14 cellular contexts compared by ENCODE assay signal in the genomic region with DNA sequence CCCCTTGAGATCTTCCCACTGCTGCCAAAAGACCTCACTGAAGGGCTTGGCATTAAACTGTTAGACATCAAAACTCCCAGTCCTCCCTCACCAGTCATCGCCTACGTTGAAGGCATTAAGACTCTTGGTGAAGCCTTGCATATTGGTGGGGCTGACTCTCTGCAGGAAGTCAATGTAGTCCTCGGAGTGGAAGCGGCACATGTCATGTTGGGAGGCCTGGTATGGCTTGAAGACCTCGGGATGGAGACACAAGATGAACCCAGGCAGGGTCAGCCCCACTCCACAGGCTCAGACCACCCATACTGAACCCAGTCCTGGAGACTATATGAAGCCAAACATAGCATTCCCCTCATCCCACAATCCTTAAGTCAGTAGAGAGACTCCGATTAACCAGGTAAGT. TPM values are rescaled to one million over a fixed set of nuclear protein-coding genes. Genes with fewer than 3 reads are reported as not detected.
DNase-seq lines count a peak whose midpoint lies in the region; ATAC-seq and TF ChIP-seq lines count a peak whose summit lies in the region.
"Had no signal": no experiment of that assay in that cellular context is flagged by ENCODE, and none has a peak within 500 bp of the region (broad histone marks: within the 10 kb centered on the region; RNA-seq: fewer than 3 reads in every experiment).

No MANE protein-coding gene starts in this region.

- H3K27me3 ChIP-seq in CD8-positive, alpha-beta T cell (ENCODE audit: insufficient read depth, low read length), result no peaks in the 10 kb centered on the region
- H3K27me3 ChIP-seq in H9 (ENCODE audit: insufficient read depth, low read length) (no peaks in the 10 kb centered on the region), heart left ventricle (no peaks in the 10 kb centered on the region), tibial artery (peaks cover 0 to 5% of the 10 kb centered on the region in 2 donors)
- H3K27me3 ChIP-seq: tibial nerve had no signal

- no peak overlapping the region for H3K4me2 ChIP-seq in H9 (ENCODE audit: insufficient read depth, insufficient read length, low read length)

- H3K4ac ChIP-seq in H9 (ENCODE audit: low read depth, low read length), result no peak overlapping the region

- no peak overlapping the region for H2BK5ac ChIP-seq in H9 (ENCODE audit: insufficient read length, low read length)

- H4K5ac ChIP-seq in H9 (ENCODE audit: insufficient read length, low read depth, low read length), result no peak overlapping the region

- H3K18ac ChIP-seq in H9 (ENCODE audit: insufficient read length, low read depth, low read length), result no peak overlapping the region

- no CpG with 5 or more reads among the region's 6 CpGs for WGBS in H9 (ENCODE audit: extremely low coverage, insufficient read length, low lambda C conversion rate)
- WGBS in heart left ventricle, 4 donors, result 88 to 91% (median 89%) methylated on average over 6 of the region's 6 CpGs

- no peak overlapping the region for H3K27ac Mint-ChIP-seq in CD8-positive, alpha-beta T cell
- H3K27ac Mint-ChIP-seq in H9 (peak overlapping the region in 1 of 3 experiments; percentile 17; a peak in 1 of 7 replicates), naive B cell (peak overlapping the region in 3 of 6 donors; percentile 49 to 85 (median 50))
- H3K27ac Mint-ChIP-seq in activated T-helper 1 cell treated with anti-CD3 and anti-CD28 coated beads, Interleukin-12 subunit alpha, Interleukin-12 subunit beta, Interleukin-2, Interleukin-4 antibody, amounts not matched to agents 30 ng/mL and 10 ng/mL and 1 ng/mL, durations not matched to agents 14 hours and 24 hours and 36 hours, result no peak overlapping the region

- TF ChIP-seq POLR2A in heart left ventricle (IDR thresholded peaks at IDR 0.05), result no peak

- H3K4me1 Mint-ChIP-seq in CD8-positive, alpha-beta T cell (ENCODE audit: low read depth), result peaks cover 54% of the 10 kb centered on the region
- H3K4me1 Mint-ChIP-seq in H9, result peaks cover 18 to 23% of the 10 kb centered on the region in 2 experiments
- peaks cover 44% of the 10 kb centered on the region for H3K4me1 Mint-ChIP-seq in activated T-helper 1 cell treated with anti-CD3 and anti-CD28 coated beads, Interleukin-12 subunit alpha, Interleukin-12 subunit beta, Interleukin-2, Interleukin-4 antibody, amounts not matched to agents 30 ng/mL and 10 ng/mL and 1 ng/mL, durations not matched to agents 14 hours and 24 hours and 36 hours (ENCODE audit: low read depth)
- H3K4me1 Mint-ChIP-seq in naive B cell, result peaks cover 30 to 40% (median 39%) of the 10 kb centered on the region in 3 donors

- H3K9me3 ChIP-seq in CD8-positive, alpha-beta T cell (ENCODE audit: low read length), result no peaks in the 10 kb centered on the region
- H3K9me3 ChIP-seq in H9 (ENCODE audit: control insufficient read depth, low read depth, low read length) (no peaks in the 10 kb centered on the region), heart left ventricle (no peaks in the 10 kb centered on the region), tibial artery (no peaks in the 10 kb centered on the region)
- H3K9me3 ChIP-seq: tibial nerve had no signal

- peak overlapping the region; percentile 92 for H3K4me3 Mint-ChIP-seq in CD8-positive, alpha-beta T cell
- H3K4me3 Mint-ChIP-seq in H9, result peak overlapping the region; percentile 45 to 92; a peak in 3 of 5 replicates
- peak overlapping the region; percentile 93 for H3K4me3 Mint-ChIP-seq in activated T-helper 1 cell treated with anti-CD3 and anti-CD28 coated beads, Interleukin-12 subunit alpha, Interleukin-12 subunit beta, Interleukin-2, Interleukin-4 antibody, amounts not matched to agents 30 ng/mL and 10 ng/mL and 1 ng/mL, durations not matched to agents 14 hours and 24 hours and 36 hours
- peak overlapping the region in 6 of 8 donors; percentile 6 to 96 (median 81) for H3K4me3 Mint-ChIP-seq in naive B cell

- peaks cover 39% of the 10 kb centered on the region for H3K36me3 Mint-ChIP-seq in CD8-positive, alpha-beta T cell
- H3K36me3 Mint-ChIP-seq in H9 (ENCODE audit: insufficient read depth in 1 of 3, low read depth in 3 of 3) (peaks cover 11 to 23% (median 13%) of the 10 kb centered on the region in 3 experiments; a peak in 6 of 7 replicates), naive B cell (peaks cover 0 to 5% of the 10 kb centered on the region in 2 donors)
- peaks cover 21% of the 10 kb centered on the region for H3K36me3 Mint-ChIP-seq in activated T-helper 1 cell treated with anti-CD3 and anti-CD28 coated beads, Interleukin-12 subunit alpha, Interleukin-12 subunit beta, Interleukin-2, Interleukin-4 antibody, amounts not matched to agents 30 ng/mL and 10 ng/mL and 1 ng/mL, durations not matched to agents 14 hours and 24 hours and 36 hours (ENCODE audit: low read depth)

- H3K79me1 ChIP-seq in H9 (ENCODE audit: insufficient read depth, low read depth, low read length, poor library complexity, severe bottlenecking), result peaks cover 10% of the 10 kb centered on the region

- no peak overlapping the region for H2BK12ac ChIP-seq in H9 (ENCODE audit: insufficient read length, low read depth, low read length)

- no peak overlapping the region for H4K8ac ChIP-seq in H9 (replicated peaks; ENCODE audit: insufficient read length, low read depth, low read length)

- H3K9ac ChIP-seq in H9 (ENCODE audit: extremely low read depth, insufficient read length, low read length), result no peak overlapping the region

- no peak for ATAC-seq in CD8-positive, alpha-beta T cell
- ATAC-seq in naive B cell (ENCODE audit: low read depth in 2 of 2) (no peak), HG02840 (IDR thresholded peaks at IDR 0.05; ENCODE audit: low FRiP score, unreplicated experiment) (no peak), heart left ventricle (no peak)

- H2BK15ac ChIP-seq in H9 (ENCODE audit: low read depth, low read length), result no peak overlapping the region

- H3K9me3 Mint-ChIP-seq in CD8-positive, alpha-beta T cell, result no peaks in the 10 kb centered on the region
- H3K9me3 Mint-ChIP-seq in H9 (no peaks in the 10 kb centered on the region; a peak in 1 of 5 replicates), naive B cell (no peaks in the 10 kb centered on the region)
- no peaks in the 10 kb centered on the region for H3K9me3 Mint-ChIP-seq in activated T-helper 1 cell treated with anti-CD3 and anti-CD28 coated beads, Interleukin-12 subunit alpha, Interleukin-12 subunit beta, Interleukin-2, Interleukin-4 antibody, amounts not matched to agents 30 ng/mL and 10 ng/mL and 1 ng/mL, durations not matched to agents 14 hours and 24 hours and 36 hours

- no peak overlapping the region for H3K4me3 ChIP-seq in CD8-positive, alpha-beta T cell (ENCODE audit: low read depth, low read length)
- H3K4me3 ChIP-seq in heart left ventricle (no peak overlapping the region), tibial artery (no peak overlapping the region)

- H4K20me1 ChIP-seq in H9 (ENCODE audit: control insufficient read depth, insufficient read depth, insufficient read length), result no peaks in the 10 kb centered on the region

- no peak for TF ChIP-seq CTCF in CD8-positive, alpha-beta T cell (IDR thresholded peaks at IDR 0.05)
- no peak for TF ChIP-seq CTCF in H9 (conservative IDR thresholded peaks at IDR 0.05)
- no peak for TF ChIP-seq CTCF in heart left ventricle (IDR thresholded peaks at IDR 0.05)
- no peak for TF ChIP-seq CTCF in tibial artery (IDR thresholded peaks at IDR 0.05)

- peaks cover 9% of the 10 kb centered on the region for H3K36me3 ChIP-seq in CD8-positive, alpha-beta T cell (ENCODE audit: insufficient read depth, low read length)
- H3K36me3 ChIP-seq in heart left ventricle, result peaks cover 0 to 45% (median 15%) of the 10 kb centered on the region in 9 donors
- H3K36me3 ChIP-seq in tibial artery, result peaks cover 0 to 4% (median 4%) of the 10 kb centered on the region in 3 donors

- H3K79me2 ChIP-seq in H9 (ENCODE audit: insufficient read depth, low read length), result peaks cover 10% of the 10 kb centered on the region; the same call in 1 of the 2 replicates

- no peak overlapping the region for H3K14ac ChIP-seq in H9 (ENCODE audit: insufficient read depth, low read length)

- H3T11ph ChIP-seq in H9 (ENCODE audit: low read length), result no peak overlapping the region

- CTCF ChIA-PET in CD8-positive, alpha-beta T cell (lab: Charles Lee), result interaction anchor here (1.1 to 8.9 kb wide), 4 partner anchors 8 to 67 kb away, joined by 3 to 95 read pairs (median 26); partner anchors contain the start of gene DIAPH1

- H3K23me2 ChIP-seq in H9 (ENCODE audit: insufficient read length, low read depth, low read length, poor library complexity, severe bottlenecking), result peaks cover 14% of the 10 kb centered on the region

- H3K4me1 ChIP-seq in CD8-positive, alpha-beta T cell (ENCODE audit: insufficient read depth, low read length), result peaks cover 28% of the 10 kb centered on the region
- peaks cover 4% of the 10 kb centered on the region; the same call in 1 of the 2 replicates for H3K4me1 ChIP-seq in H9 (ENCODE audit: insufficient read depth, low read length)
- peaks cover 3 to 49% (median 26%) of the 10 kb centered on the region in 12 donors for H3K4me1 ChIP-seq in heart left ventricle
- peaks cover 0 to 40% (median 29%) of the 10 kb centered on the region in 4 donors for H3K4me1 ChIP-seq in tibial artery

- intact Hi-C loops in CD8-positive, alpha-beta T cell (cut with DNase I, micrococcal nuclease), result loop anchor here (5.0 to 10.0 kb wide), 4 partner anchors 288 to 1457 kb away; partner anchors contain the start of genes CYSTM1 (in 1 of the 2), DELE1 (in 1 of the 2) and ZMAT2 (in 1 of the 2)
- intact Hi-C loops in activated T-helper 1 cell treated with anti-CD3 and anti-CD28 coated beads, Interleukin-12 subunit alpha, Interleukin-12 subunit beta, Interleukin-2, Interleukin-4 antibody, amounts not matched to agents 30 ng/mL and 10 ng/mL and 1 ng/mL, durations not matched to agents 14 hours and 24 hours and 36 hours (cut with micrococcal nuclease), result loop anchor here (5.0 kb wide), 2 partner anchors 312 to 1462 kb away; partner anchors contain the start of gene TAF7
- intact Hi-C loops in heart left ventricle (cut with DNase I) (loop anchor here in 1 of 10 donors (5.0 kb wide), 1 partner anchor 563 kb away; no protein-coding TSS in a partner anchor), tibial artery (cut with DNase I; ENCODE audit: low total_unique reads) (no loop called here)

- H3K27me3 Mint-ChIP-seq in CD8-positive, alpha-beta T cell (ENCODE audit: low read depth), result no peaks in the 10 kb centered on the region
- H3K27me3 Mint-ChIP-seq in H9 (ENCODE audit: low read depth) (peaks cover 2% of the 10 kb centered on the region), naive B cell (no peaks in the 10 kb centered on the region)
- H3K27me3 Mint-ChIP-seq in activated T-helper 1 cell treated with anti-CD3 and anti-CD28 coated beads, Interleukin-12 subunit alpha, Interleukin-12 subunit beta, Interleukin-2, Interleukin-4 antibody, amounts not matched to agents 30 ng/mL and 10 ng/mL and 1 ng/mL, durations not matched to agents 14 hours and 24 hours and 36 hours (ENCODE audit: insufficient read depth), result no peaks in the 10 kb centered on the region

- no peak overlapping the region for H3K23ac ChIP-seq in H9 (ENCODE audit: insufficient read length, low read depth, low read length)

- H2AFZ ChIP-seq in H9 (ENCODE audit: low read length), result no peak overlapping the region

- POLR2A ChIA-PET in CD8-positive, alpha-beta T cell (lab: Charles Lee), result interaction anchor here (3.9 kb wide), 1 partner anchor 16 kb away, joined by 39 read pairs; the partner anchor contains the start of gene DIAPH1

- no peak overlapping the region for H2AK5ac ChIP-seq in H9 (ENCODE audit: insufficient read length, low read length)

- no peak overlapping the region for H2BK120ac ChIP-seq in H9 (ENCODE audit: low read depth, low read length, poor library complexity, severe bottlenecking)

- H3K27ac ChIP-seq in CD8-positive, alpha-beta T cell (ENCODE audit: low read depth, low read length), result no peak overlapping the region
- no peak overlapping the region for H3K27ac ChIP-seq in H9 (ENCODE audit: insufficient read length, low read depth, low read length)
- H3K27ac ChIP-seq in heart left ventricle, result no peak overlapping the region
- H3K27ac ChIP-seq in tibial artery, result no peak overlapping the region

- DNase-seq in CD8-positive, alpha-beta T cell, result no peak
- no peak for DNase-seq in H9
- no peak for DNase-seq in activated T-helper 1 cell treated with anti-CD3 and anti-CD28 coated beads, Interleukin-12 subunit alpha, Interleukin-12 subunit beta, Interleukin-2, Interleukin-4 antibody, amounts not matched to agents 30 ng/mL and 10 ng/mL and 1 ng/mL, durations not matched to agents 14 hours and 24 hours and 36 hours (ENCODE audit: low spot score)
- DNase-seq in naive B cell, result no peak
- DNase-seq in heart left ventricle, result no peak
- no peak for DNase-seq in tibial artery
- DNase-seq in NOMO-1 treated with dmso at 0.1 percent for 144 hours (lab: John Stamatoyannopoulos, UW; ENCODE audit: unreplicated experiment), result no peak
- DNase-seq: foreskin fibroblast, kidney glomerular epithelial cell, NCI-H1436 treated with DMSO at 0.1 percent for 48 hours, NCI-H526 treated with DMSO at 0.1 percent for 48 hours, SHP77 treated with DMSO at 0.1 percent for 48 hours had no signal

- no peak overlapping the region for H2BK20ac ChIP-seq in H9 (ENCODE audit: low read depth, low read length, poor library complexity, severe bottlenecking)

- no peak overlapping the region for H3K56ac ChIP-seq in H9 (ENCODE audit: insufficient read length, low read depth, low read length)

- H4K91ac ChIP-seq in H9 (ENCODE audit: insufficient read length, low read depth, low read length), result no peak overlapping the region

RNA-seq across cellular contexts. Expression of gene HDAC3, which starts 1.9 kb away (rescaled TPM):
- 10 to 100 TPM; 48.9 to 54.8 TPM for total RNA-seq in CD8-positive, alpha-beta T cell
- total RNA-seq in H9 (2021), result 98.3 and 98.5 TPM in 2 replicates
- total RNA-seq in activated T-helper 1 cell treated with anti-CD3 and anti-CD28 coated beads, Interleukin-12 subunit alpha, Interleukin-12 subunit beta, Interleukin-2, Interleukin-4 antibody, amounts not matched to agents 30 ng/mL and 10 ng/mL and 1 ng/mL, durations not matched to agents 14 hours and 24 hours and 36 hours, result 83.1 and 87.2 TPM in 2 replicates
- 100 to 1,000 TPM in 3 of 6 donors, 10 to 100 TPM in 3; 88.0 to 173 (median 99.5) TPM for polyA plus RNA-seq in naive B cell (ENCODE audit: low read depth in 6 of 6)
- total RNA-seq in heart left ventricle, result 10 to 100 TPM; 24.5 to 39.0 (median 32.2) TPM
- polyA plus RNA-seq in heart left ventricle, result 10 to 100 TPM; 33.3 TPM

RNA-seq across cellular contexts. Expression of gene RELL2, which starts 2.1 kb away (rescaled TPM):
- total RNA-seq in CD8-positive, alpha-beta T cell, result 1 to 10 TPM; 9.5 to 9.8 TPM
- total RNA-seq in H9 (2021) (9.8 and 11.1 TPM in 2 replicates), heart left ventricle (1 to 10 TPM in 3 of 9 donors, under 1 TPM in 6; 0.25 to 2.5 (median 0.65) TPM)
- 19.3 and 19.5 TPM in 2 replicates for total RNA-seq in activated T-helper 1 cell treated with anti-CD3 and anti-CD28 coated beads, Interleukin-12 subunit alpha, Interleukin-12 subunit beta, Interleukin-2, Interleukin-4 antibody, amounts not matched to agents 30 ng/mL and 10 ng/mL and 1 ng/mL, durations not matched to agents 14 hours and 24 hours and 36 hours
- polyA plus RNA-seq in naive B cell (ENCODE audit: low read depth in 6 of 6) (1 to 10 TPM; 1.3 to 3.8 (median 2.3) TPM), heart left ventricle (1 to 10 TPM in 1 of 2 donors, under 1 TPM in 1; 0.88 to 2.7 TPM)

RNA-seq across cellular contexts. Expression of gene DIAPH1, which starts 15.9 kb away (rescaled TPM):
- 100 to 1,000 TPM; 155 to 166 TPM for total RNA-seq in CD8-positive, alpha-beta T cell
- 117 and 123 TPM in 2 replicates for total RNA-seq in H9 (2021)
- total RNA-seq in activated T-helper 1 cell treated with anti-CD3 and anti-CD28 coated beads, Interleukin-12 subunit alpha, Interleukin-12 subunit beta, Interleukin-2, Interleukin-4 antibody, amounts not matched to agents 30 ng/mL and 10 ng/mL and 1 ng/mL, durations not matched to agents 14 hours and 24 hours and 36 hours, result 221 and 234 TPM in 2 replicates
- 10 to 100 TPM; 29.5 to 54.9 (median 45.9) TPM for polyA plus RNA-seq in naive B cell (ENCODE audit: low read depth in 6 of 6)
- total RNA-seq in heart left ventricle, result 100 to 1,000 TPM in 1 of 9 donors, 10 to 100 TPM in 8; 38.8 to 137 (median 61.5) TPM
- polyA plus RNA-seq in heart left ventricle, result 10 to 100 TPM; 29.9 to 79.6 TPM

RNA-seq across cellular contexts. Expression of gene FCHSD1, which starts 16.5 kb away (rescaled TPM):
- total RNA-seq in CD8-positive, alpha-beta T cell, result 100 to 1,000 TPM in 1 of 2 experiments, 10 to 100 TPM in 1; 95.8 to 101 TPM
- total RNA-seq in H9 (2021) (23.1 and 23.4 TPM in 2 replicates), heart left ventricle (1 to 10 TPM; 1.2 to 8.8 (median 2.3) TPM)
- 37.0 and 37.1 TPM in 2 replicates for total RNA-seq in activated T-helper 1 cell treated with anti-CD3 and anti-CD28 coated beads, Interleukin-12 subunit alpha, Interleukin-12 subunit beta, Interleukin-2, Interleukin-4 antibody, amounts not matched to agents 30 ng/mL and 10 ng/mL and 1 ng/mL, durations not matched to agents 14 hours and 24 hours and 36 hours
- polyA plus RNA-seq in naive B cell (ENCODE audit: low read depth in 6 of 6) (10 to 100 TPM in 2 of 6 donors, 1 to 10 TPM in 4; 4.9 to 12.1 (median 8.2) TPM), heart left ventricle (1 to 10 TPM; 2.5 to 2.9 TPM)

RNA-seq across cellular contexts. Expression of gene ARAP3, which starts 47.3 kb away (rescaled TPM):
- total RNA-seq in CD8-positive, alpha-beta T cell, result 1 to 10 TPM in 1 of 2 experiments, under 1 TPM in 1; 0.73 to 1.2 TPM
- total RNA-seq in H9 (2021) (27.3 and 27.6 TPM in 2 replicates), heart left ventricle (10 to 100 TPM in 6 of 9 donors, 1 to 10 TPM in 3; 8.9 to 20.5 (median 13.8) TPM)
- 7.1 and 7.2 TPM in 2 replicates for total RNA-seq in activated T-helper 1 cell treated with anti-CD3 and anti-CD28 coated beads, Interleukin-12 subunit alpha, Interleukin-12 subunit beta, Interleukin-2, Interleukin-4 antibody, amounts not matched to agents 30 ng/mL and 10 ng/mL and 1 ng/mL, durations not matched to agents 14 hours and 24 hours and 36 hours
- polyA plus RNA-seq in naive B cell (ENCODE audit: low read depth in 6 of 6) (not detected), heart left ventricle (10 to 100 TPM; 13.0 to 15.8 TPM)
